6 cellular contexts compared by ENCODE assay signal in the genomic region with DNA sequence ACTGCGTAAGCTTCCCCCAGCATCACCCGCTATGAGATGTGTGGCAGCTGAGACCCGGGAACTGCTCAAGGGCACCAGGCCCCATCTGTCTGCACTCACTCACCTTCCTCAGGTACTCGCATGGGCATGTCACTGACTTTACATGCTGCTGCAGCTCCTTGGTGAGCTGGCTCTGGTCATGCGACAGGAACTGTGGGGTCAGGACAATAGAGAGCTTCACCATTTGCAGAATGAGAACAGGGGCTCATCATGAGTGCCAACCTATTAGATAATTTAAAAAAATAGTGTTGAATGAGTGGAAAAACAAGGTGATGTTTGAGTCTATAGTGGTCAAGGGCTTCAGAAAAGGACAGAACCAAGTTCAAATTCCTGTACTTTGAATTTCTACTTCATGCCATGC. TPM values are rescaled to one million over a fixed set of nuclear protein-coding genes. Genes with fewer than 3 reads are reported as not detected.
DNase-seq lines count a peak whose midpoint lies in the region; FAIRE-seq and TF ChIP-seq lines count a peak whose summit lies in the region.
"Not testable (repeated sequence)": the region's sequence is repeated elsewhere in the genome, so short reads cannot be mapped to it uniquely, and the experiment has no call there.

No MANE protein-coding gene starts in this region.

- H3K23me2 ChIP-seq in H9 (ENCODE audit: insufficient read length, low read depth, low read length, poor library complexity, severe bottlenecking), result not testable (repeated sequence)

- POLR2A ChIA-PET in RWPE1 (lab: Yijun Ruan, JAX; ENCODE audit: low non-redundant PET); MCF 10A (lab: Yijun Ruan, JAX): not testable (repeated sequence)

- not testable (repeated sequence) for H3K18ac ChIP-seq in H9 (ENCODE audit: insufficient read length, low read depth, low read length)

- H3K4ac ChIP-seq in H9 (ENCODE audit: low read depth, low read length), result not testable (repeated sequence)

- not testable (repeated sequence) for TF ChIP-seq POLR2A in spleen (IDR thresholded peaks at IDR 0.05)

- not testable (repeated sequence) for H3K9me1 ChIP-seq in keratinocyte (ENCODE audit: control insufficient read depth, extremely low read depth, insufficient read depth, low read length)

- not testable (repeated sequence) for H2AFZ ChIP-seq in H9 (ENCODE audit: low read length); keratinocyte (ENCODE audit: control insufficient read depth, low read length)

- not testable (repeated sequence) for H3K56ac ChIP-seq in H9 (ENCODE audit: insufficient read length, low read depth, low read length)

- not testable (repeated sequence) for H2BK20ac ChIP-seq in H9 (ENCODE audit: low read depth, low read length, poor library complexity, severe bottlenecking)

- not testable (repeated sequence) for H3K4me1 Mint-ChIP-seq in H9; MCF 10A (ENCODE audit: insufficient read depth, unreplicated experiment)

- not testable (repeated sequence) for H2BK120ac ChIP-seq in H9 (ENCODE audit: low read depth, low read length, poor library complexity, severe bottlenecking)

- not testable (repeated sequence) for H3K27ac ChIP-seq in H9 (ENCODE audit: insufficient read length, low read depth, low read length); keratinocyte (ENCODE audit: control insufficient read depth, insufficient read depth, low read length); spleen
- peak overlapping the region; percentile 55; the same call in 1 of the 2 replicates for H3K27ac ChIP-seq in RWPE1
- peak overlapping the region; percentile 40 for H3K27ac ChIP-seq in epithelial cell of prostate

- not testable (repeated sequence) for H2BK12ac ChIP-seq in H9 (ENCODE audit: insufficient read length, low read depth, low read length)

- not testable (repeated sequence) for H3K4me3 ChIP-seq in keratinocyte (ENCODE audit: control insufficient read depth in 2 of 3, extremely low read depth in 1 of 3, insufficient read depth in 2 of 3, low read depth in 1 of 3, low read length in 3 of 3); spleen

- not testable (repeated sequence) for H3K4me2 ChIP-seq in H9 (ENCODE audit: insufficient read depth, insufficient read length, low read length); keratinocyte (ENCODE audit: control insufficient read depth, extremely low read depth, insufficient read depth, low read depth, low read length)

- not testable (repeated sequence) for H3K79me2 ChIP-seq in H9 (ENCODE audit: insufficient read depth, low read length); keratinocyte (ENCODE audit: control insufficient read depth, insufficient read depth, low read length)

- not testable (repeated sequence) for H3K27me3 ChIP-seq in H9 (ENCODE audit: insufficient read depth, low read length); keratinocyte (ENCODE audit: control insufficient read depth, extremely low read depth, insufficient read depth, low read length); spleen (replicated peaks in 1 of 7)

- H3K27me3 Mint-ChIP-seq in H9 (ENCODE audit: low read depth); MCF 10A (ENCODE audit: insufficient read depth, unreplicated experiment): not testable (repeated sequence)

- not testable (repeated sequence) for H3K9me3 Mint-ChIP-seq in H9; MCF 10A (ENCODE audit: unreplicated experiment)

- not testable (repeated sequence) for H2BK15ac ChIP-seq in H9 (ENCODE audit: low read depth, low read length)

- not testable (repeated sequence) for BruUV-seq in MCF 10A (replicated peaks; lab: Mats Ljungman, UMichigan)

- no CpG with 5 or more reads among the region's 5 CpGs for WGBS in H9 (ENCODE audit: extremely low coverage, insufficient read length, low lambda C conversion rate)
- WGBS in spleen, 5 donors, result 69 to 93% (median 81%) methylated on average over 1 to 2 of the region's 5 CpGs; no CpG with 5 or more reads in 1 of the 5 donors

- H4K91ac ChIP-seq in H9 (ENCODE audit: insufficient read length, low read depth, low read length), result not testable (repeated sequence)

- CTCF ChIA-PET in RWPE1 (lab: Yijun Ruan, JAX); MCF 10A (lab: Yijun Ruan, JAX): not testable (repeated sequence)

- DNase-seq in H9 (peak; percentile 4), MCF 10A (ENCODE audit: unreplicated experiment) (peak; percentile 0), epithelial cell of prostate (ENCODE audit: low read depth, low spot score) (peak; percentile 27), keratinocyte (ENCODE audit: low read depth, low spot score) (peak; percentile 36), spleen (peak; percentile 10)
- not testable (repeated sequence) for DNase-seq in RWPE1 (ENCODE audit: low spot score)

- not testable (repeated sequence) for H3K4me3 Mint-ChIP-seq in H9; MCF 10A (ENCODE audit: unreplicated experiment)

- not testable (repeated sequence) for FAIRE-seq in keratinocyte (lab: Jason Lieb, UNC)

- H4K5ac ChIP-seq in H9 (ENCODE audit: insufficient read length, low read depth, low read length), result not testable (repeated sequence)

- H3K27ac Mint-ChIP-seq in H9; MCF 10A (ENCODE audit: low read depth, unreplicated experiment): not testable (repeated sequence)

- not testable (repeated sequence) for H2BK5ac ChIP-seq in H9 (ENCODE audit: insufficient read length, low read length)

- not testable (repeated sequence) for H3K23ac ChIP-seq in H9 (ENCODE audit: insufficient read length, low read depth, low read length)

- H3K9me3 ChIP-seq in H9 (ENCODE audit: control insufficient read depth, low read depth, low read length); keratinocyte (ENCODE audit: control insufficient read depth, low read depth, low read length); spleen: not testable (repeated sequence)

- H3T11ph ChIP-seq in H9 (ENCODE audit: low read length), result not testable (repeated sequence)

- intact Hi-C loops in MCF 10A (cut with micrococcal nuclease); spleen (cut with DNase I; ENCODE audit: low total_unique reads): not testable (repeated sequence)

- TF ChIP-seq CTCF in H9 (conservative IDR thresholded peaks at IDR 0.05); RWPE1 (conservative IDR thresholded peaks at IDR 0.05; ENCODE audit: low read depth); MCF 10A (IDR thresholded peaks at IDR 0.05; ENCODE audit: unreplicated experiment); keratinocyte (optimal IDR thresholded peaks at IDR 0.05 in 1 of 3, IDR thresholded peaks at IDR 0.05 in 1 of 3, conservative IDR thresholded peaks at IDR 0.05 in 1 of 3; ENCODE audit: extremely low read depth in 1 of 3, insufficient read depth in 2 of 3, low read length in 3 of 3); spleen (IDR thresholded peaks at IDR 0.05 in 8 of 11, conservative IDR thresholded peaks at IDR 0.05 in 3 of 11): not testable (repeated sequence)

- not testable (repeated sequence) for H3K36me3 ChIP-seq in keratinocyte (ENCODE audit: control insufficient read depth in 2 of 2, extremely low read depth in 1 of 2, insufficient read depth in 2 of 2, low read length in 2 of 2); spleen

- not testable (repeated sequence) for H4K20me1 ChIP-seq in H9 (ENCODE audit: control insufficient read depth, insufficient read depth, insufficient read length); keratinocyte (ENCODE audit: control insufficient read depth, extremely low read depth, insufficient read depth, low read length)

- not testable (repeated sequence) for H3K14ac ChIP-seq in H9 (ENCODE audit: insufficient read depth, low read length)

- not testable (repeated sequence) for H3K79me1 ChIP-seq in H9 (ENCODE audit: insufficient read depth, low read depth, low read length, poor library complexity, severe bottlenecking)

- not testable (repeated sequence) for H3K4me1 ChIP-seq in H9 (ENCODE audit: insufficient read depth, low read length); keratinocyte (ENCODE audit: control insufficient read depth, extremely low read depth, insufficient read depth, low read length); spleen

- not testable (repeated sequence) for H3K36me3 Mint-ChIP-seq in H9 (ENCODE audit: insufficient read depth in 1 of 3, low read depth in 3 of 3); MCF 10A (ENCODE audit: insufficient read depth, unreplicated experiment)

- H4K8ac ChIP-seq in H9 (replicated peaks; ENCODE audit: insufficient read length, low read depth, low read length), result not testable (repeated sequence)

- dilution Hi-C loops in keratinocyte (cut with MboI; ENCODE audit: extremely low pct_ligation_motif_present, low sequenced_read_pairs), result not testable (repeated sequence)

- not testable (repeated sequence) for H2AK5ac ChIP-seq in H9 (ENCODE audit: insufficient read length, low read length)

- not testable (repeated sequence) for H3K9ac ChIP-seq in H9 (ENCODE audit: extremely low read depth, insufficient read length, low read length); keratinocyte (ENCODE audit: control insufficient read depth, extremely low read depth, insufficient read depth, low read length)

RNA-seq across cellular contexts. Expression of a gene that starts 0.7 kb away (rescaled TPM):
- total RNA-seq in H9 (2021) (2.0 and 5.2 TPM in 2 replicates), MCF 10A (2022) (1.6 and 2.1 TPM in 2 replicates), spleen (10 to 100 TPM in 2 of 7 donors, 1 to 10 TPM in 3, under 1 TPM in 1, not detected in 1; 0.36 to 12.5 (median 6.0) TPM)
- polyA plus RNA-seq in keratinocyte (0.09 to 0.40 TPM (median 0.38 TPM) in 3 replicates), spleen (1 to 10 TPM in 1 of 3 donors, under 1 TPM in 2; 0.58 to 1.0 (median 0.59) TPM)
- polyA plus RNA-seq in keratinocyte (2011; ENCODE audit: low read depth), result 1.6 TPM
- 0.09 and 0.13 TPM in 2 replicates for polyA plus RNA-seq in keratinocyte (2011; cell fraction: cytosol; rRNA removed)
- 1.2 and 2.9 TPM in 2 replicates for polyA plus RNA-seq in keratinocyte (2011; cell fraction: nucleus; rRNA removed)
- polyA plus RNA-seq in keratinocyte (2012; ENCODE audit: low replicate concordance), result 1.6 TPM in 1 of 2 replicates, not detected in the other
- 0.26 to 3.5 TPM in 2 of 3 replicates, not detected in the other for polyA minus RNA-seq in keratinocyte
- not detected for polyA minus RNA-seq in keratinocyte (2011; cell fraction: cytosol; rRNA and poly(A)+ RNA removed)
- polyA minus RNA-seq in keratinocyte (2011; cell fraction: nucleus; rRNA and poly(A)+ RNA removed), result 0.74 TPM in 1 of 2 replicates, not detected in the other

RNA-seq across cellular contexts. Expression of a gene that starts 41.0 kb away (rescaled TPM):
- total RNA-seq in H9 (2021), result 102 and 105 TPM in 2 replicates
- total RNA-seq in MCF 10A (2022), result 33.3 and 165 TPM in 2 replicates
- 50.8 to 148 TPM (median 91.8 TPM) in 3 replicates for polyA plus RNA-seq in keratinocyte
- polyA plus RNA-seq in keratinocyte (2011; ENCODE audit: low read depth), result 69.4 TPM
- polyA plus RNA-seq in keratinocyte (2011; cell fraction: cytosol; rRNA removed), result 152 and 202 TPM in 2 replicates
- polyA plus RNA-seq in keratinocyte (2011; cell fraction: nucleus; rRNA removed), result 110 and 157 TPM in 2 replicates
- 35.3 and 49.0 TPM in 2 replicates for polyA plus RNA-seq in keratinocyte (2012; ENCODE audit: low replicate concordance)
- polyA minus RNA-seq in keratinocyte, result 262 to 361 TPM (median 293 TPM) in 3 replicates
- 223 TPM for polyA minus RNA-seq in keratinocyte (2011; cell fraction: cytosol; rRNA and poly(A)+ RNA removed)
- 82.9 and 120 TPM in 2 replicates for polyA minus RNA-seq in keratinocyte (2011; cell fraction: nucleus; rRNA and poly(A)+ RNA removed)
- 100 to 1,000 TPM in 3 of 7 donors, 10 to 100 TPM in 4; 36.2 to 189 (median 63.3) TPM for total RNA-seq in spleen
- polyA plus RNA-seq in spleen, result 10 to 100 TPM; 26.9 to 43.5 (median 37.5) TPM
